ENCODE assay signal across 21 cellular contexts in the genomic region with DNA sequence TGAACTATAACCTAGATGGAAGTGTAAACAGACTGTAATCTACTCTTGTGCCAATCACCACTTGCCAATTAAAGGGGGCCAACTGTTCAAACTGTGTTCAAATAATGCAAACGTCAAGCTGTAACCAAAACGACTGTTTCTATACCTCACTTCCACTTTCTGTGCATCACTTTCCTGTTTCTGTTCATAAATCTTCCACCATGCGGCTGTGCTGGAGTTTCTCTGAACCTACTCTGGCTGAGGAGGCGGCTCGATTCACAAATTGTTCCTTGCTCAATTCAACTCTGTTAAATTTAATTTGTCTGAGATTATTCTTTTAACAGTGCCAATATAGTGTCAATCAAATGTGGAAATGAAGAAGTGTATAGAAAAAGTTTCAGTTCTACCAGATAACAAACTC.
A peak's percentile ranks its signal among the peaks of the same experiment; 100 is the strongest.
DNase-seq lines count a peak whose midpoint lies in the region; ATAC-seq and TF ChIP-seq lines count a peak whose summit lies in the region.
"Had no signal": no experiment of that assay in that cellular context is flagged by ENCODE, and none has a peak within 500 bp of the region (broad histone marks: within the 10 kb centered on the region; RNA-seq: fewer than 3 reads in every experiment).

No MANE protein-coding gene starts in this region.

- CTCF ChIA-PET in activated CD8-positive, alpha-beta T cell treated with anti-CD3 and anti-CD28 coated beads for 36 hours (lab: Charles Lee): interaction anchor here (1.0 kb wide), 1 partner anchor 18 kb away, joined by 3 read pairs; no protein-coding TSS in a partner anchor
- CTCF ChIA-PET in activated CD8-positive, alpha-beta T cell treated with anti-CD3 and anti-CD28 coated beads, Interleukin-2, amount 10 ng/mL, durations not matched to agents 7 days and 5 days (lab: Charles Lee): no interaction called here
- CTCF ChIA-PET in activated B cell treated with CpG ODN at 0.5 μM for 24 hours (lab: Charles Lee): no interaction called here

- H3K36me3 ChIP-seq in gastrocnemius medialis (no peaks in the 10 kb centered on the region), lower lobe of right lung (no peaks in the 10 kb centered on the region)
- H3K36me3 ChIP-seq: BE2C had no signal

- TF ChIP-seq CTCF in activated CD8-positive, alpha-beta T cell treated with anti-CD3 and anti-CD28 coated beads for 36 hours (IDR thresholded peaks at IDR 0.05): no peak
- no peak for TF ChIP-seq CTCF in activated B cell treated with CpG ODN at 0.5 μM for 24 hours (IDR thresholded peaks at IDR 0.05)
- TF ChIP-seq CTCF in gastrocnemius medialis (IDR thresholded peaks at IDR 0.05 in 4 of 5, conservative IDR thresholded peaks at IDR 0.05 in 1 of 5): no peak
- no peak for TF ChIP-seq CTCF in lower lobe of right lung (IDR thresholded peaks at IDR 0.05)

- H3K4me3 ChIP-seq in gastrocnemius medialis (no peak overlapping the region), lower lobe of right lung (no peak overlapping the region)
- H3K4me3 ChIP-seq: GM12878, GM23248, SK-N-MC had no signal

- intact Hi-C loops in activated CD8-positive, alpha-beta T cell treated with anti-CD3 and anti-CD28 coated beads for 36 hours (cut with micrococcal nuclease): no loop called here
- intact Hi-C loops in activated B cell treated with CpG ODN at 0.5 μM for 24 hours (cut with micrococcal nuclease): no loop called here
- intact Hi-C loops in gastrocnemius medialis (cut with DNase I; ENCODE audit: low total_unique reads): no loop called here
- intact Hi-C loops in lower lobe of right lung (cut with DNase I): no loop called here

- H3K4me1 ChIP-seq in gastrocnemius medialis: no peaks in the 10 kb centered on the region
- no peaks in the 10 kb centered on the region for H3K4me1 ChIP-seq in lower lobe of right lung
- H3K4me1 ChIP-seq: BE2C had no signal

- H3K36me3 Mint-ChIP-seq in activated CD8-positive, alpha-beta T cell treated with anti-CD3 and anti-CD28 coated beads for 36 hours (ENCODE audit: low read depth): peaks cover 2% of the 10 kb centered on the region
- no peaks in the 10 kb centered on the region for H3K36me3 Mint-ChIP-seq in activated CD8-positive, alpha-beta T cell treated with anti-CD3 and anti-CD28 coated beads, Interleukin-2, amount 10 ng/mL, durations not matched to agents 7 days and 5 days (ENCODE audit: low read depth)
- H3K36me3 Mint-ChIP-seq in activated B cell treated with CpG ODN at 0.5 μM for 24 hours (ENCODE audit: low read depth): peaks cover 2% of the 10 kb centered on the region
- H3K36me3 Mint-ChIP-seq in stimulated activated naive B cell treated with anti-CD40 and anti-IgM and Interleukin-4, amounts not matched to agents 10 μg/mL and 1 μg/mL and 100 μg/mL, for 72 hours: peaks cover 6 to 15% of the 10 kb centered on the region in 2 donors
- H3K36me3 Mint-ChIP-seq: CD4-positive, CD25-positive, alpha-beta regulatory T cell had no signal

- peaks cover 4% of the 10 kb centered on the region for H3K27me3 Mint-ChIP-seq in activated CD8-positive, alpha-beta T cell treated with anti-CD3 and anti-CD28 coated beads for 36 hours
- peaks cover 7% of the 10 kb centered on the region for H3K27me3 Mint-ChIP-seq in activated CD8-positive, alpha-beta T cell treated with anti-CD3 and anti-CD28 coated beads, Interleukin-2, amount 10 ng/mL, durations not matched to agents 7 days and 5 days (ENCODE audit: low read depth)
- peaks cover 15% of the 10 kb centered on the region for H3K27me3 Mint-ChIP-seq in activated B cell treated with CpG ODN at 0.5 μM for 24 hours
- H3K27me3 Mint-ChIP-seq in stimulated activated naive B cell treated with anti-CD40 and anti-IgM and Interleukin-4, amounts not matched to agents 10 μg/mL and 1 μg/mL and 100 μg/mL, for 72 hours: peaks cover 6 to 15% of the 10 kb centered on the region in 2 donors

- no peak for ATAC-seq in activated CD8-positive, alpha-beta T cell treated with anti-CD3 and anti-CD28 coated beads for 36 hours
- ATAC-seq in activated CD8-positive, alpha-beta T cell treated with anti-CD3 and anti-CD28 coated beads, Interleukin-2, amount 10 ng/mL, durations not matched to agents 7 days and 5 days: no peak
- ATAC-seq in activated B cell treated with CpG ODN at 0.5 μM for 24 hours (ENCODE audit: low read depth): no peak
- peak; percentile 71 to 82 for ATAC-seq in stimulated activated naive B cell treated with anti-CD40 and anti-IgM and Interleukin-4, amounts not matched to agents 10 μg/mL and 1 μg/mL and 100 μg/mL, for 72 hours (replicated peaks)
- ATAC-seq in gastrocnemius medialis: no peak
- no peak for ATAC-seq in lower lobe of right lung
- ATAC-seq: GM12878, Right ventricle myocardium inferior had no signal

- H3K9me3 Mint-ChIP-seq in activated CD8-positive, alpha-beta T cell treated with anti-CD3 and anti-CD28 coated beads for 36 hours: peaks cover 20% of the 10 kb centered on the region
- peaks cover 15% of the 10 kb centered on the region for H3K9me3 Mint-ChIP-seq in activated CD8-positive, alpha-beta T cell treated with anti-CD3 and anti-CD28 coated beads, Interleukin-2, amount 10 ng/mL, durations not matched to agents 7 days and 5 days (ENCODE audit: insufficient read depth)
- H3K9me3 Mint-ChIP-seq in activated B cell treated with CpG ODN at 0.5 μM for 24 hours: peaks cover 23% of the 10 kb centered on the region
- peaks cover 22 to 26% of the 10 kb centered on the region in 2 donors for H3K9me3 Mint-ChIP-seq in stimulated activated naive B cell treated with anti-CD40 and anti-IgM and Interleukin-4, amounts not matched to agents 10 μg/mL and 1 μg/mL and 100 μg/mL, for 72 hours

- POLR2A ChIA-PET in activated CD8-positive, alpha-beta T cell treated with anti-CD3 and anti-CD28 coated beads for 36 hours (lab: Charles Lee): no interaction called here
- POLR2A ChIA-PET in activated CD8-positive, alpha-beta T cell treated with anti-CD3 and anti-CD28 coated beads, Interleukin-2, amount 10 ng/mL, durations not matched to agents 7 days and 5 days (lab: Charles Lee): no interaction called here
- POLR2A ChIA-PET in activated B cell treated with CpG ODN at 0.5 μM for 24 hours (lab: Charles Lee): no interaction called here

- H3K9me3 ChIP-seq in gastrocnemius medialis: no peaks in the 10 kb centered on the region
- no peaks in the 10 kb centered on the region for H3K9me3 ChIP-seq in lower lobe of right lung
- H3K9me3 ChIP-seq: BE2C, Caco-2 had no signal

- H3K27me3 ChIP-seq in gastrocnemius medialis (no peaks in the 10 kb centered on the region), lower lobe of right lung (ENCODE audit: low read depth) (no peaks in the 10 kb centered on the region)
- H3K27me3 ChIP-seq: BE2C had no signal

- peak; percentile 12 for DNase-seq in activated CD8-positive, alpha-beta T cell treated with anti-CD3 and anti-CD28 coated beads for 36 hours
- no peak for DNase-seq in activated CD8-positive, alpha-beta T cell treated with anti-CD3 and anti-CD28 coated beads, Interleukin-2, amount 10 ng/mL, durations not matched to agents 7 days and 5 days
- DNase-seq in NOMO-1 treated with DMSO at 0.1 percent for 48 hours (lab: John Stamatoyannopoulos, UW; ENCODE audit: unreplicated experiment): peak; percentile 91
- no peak for DNase-seq in activated B cell treated with CpG ODN at 0.5 μM for 24 hours
- no peak for DNase-seq in stimulated activated naive B cell treated with anti-CD40 and anti-IgM and Interleukin-4, amounts not matched to agents 10 μg/mL and 1 μg/mL and 100 μg/mL, for 72 hours
- no peak for DNase-seq in gastrocnemius medialis
- DNase-seq in medulla oblongata (ENCODE audit: extremely low spot score): no peak
- DNase-seq in lower lobe of right lung: no peak
- DNase-seq: BE2C; Caco-2; CD4-positive, CD25-positive, alpha-beta regulatory T cell; DMS153; GM23248; HCEC 1CT; IMR-90; NCI-H1436; NCI-H1930; NCI-H526 treated with DMSO at 0.1 percent for 48 hours had no signal

- H3K27ac Mint-ChIP-seq in activated CD8-positive, alpha-beta T cell treated with anti-CD3 and anti-CD28 coated beads for 36 hours: no peak overlapping the region
- H3K27ac Mint-ChIP-seq in activated CD8-positive, alpha-beta T cell treated with anti-CD3 and anti-CD28 coated beads, Interleukin-2, amount 10 ng/mL, durations not matched to agents 7 days and 5 days: no peak overlapping the region
- peak overlapping the region; percentile 13 for H3K27ac Mint-ChIP-seq in activated B cell treated with CpG ODN at 0.5 μM for 24 hours
- no peak overlapping the region for H3K27ac Mint-ChIP-seq in stimulated activated naive B cell treated with anti-CD40 and anti-IgM and Interleukin-4, amounts not matched to agents 10 μg/mL and 1 μg/mL and 100 μg/mL, for 72 hours

- in situ Hi-C loops in gastrocnemius medialis (cut with MboI; ENCODE audit: low sequenced_read_pairs in 4 of 4): no loop called here

- TF ChIP-seq POLR2A in gastrocnemius medialis (IDR thresholded peaks at IDR 0.05): no peak

- no peak overlapping the region for H3K4me3 Mint-ChIP-seq in activated CD8-positive, alpha-beta T cell treated with anti-CD3 and anti-CD28 coated beads for 36 hours
- no peak overlapping the region for H3K4me3 Mint-ChIP-seq in activated CD8-positive, alpha-beta T cell treated with anti-CD3 and anti-CD28 coated beads, Interleukin-2, amount 10 ng/mL, durations not matched to agents 7 days and 5 days
- H3K4me3 Mint-ChIP-seq in activated B cell treated with CpG ODN at 0.5 μM for 24 hours: no peak overlapping the region
- H3K4me3 Mint-ChIP-seq in stimulated activated naive B cell treated with anti-CD40 and anti-IgM and Interleukin-4, amounts not matched to agents 10 μg/mL and 1 μg/mL and 100 μg/mL, for 72 hours: peak overlapping the region in 1 of 2 donors; percentile 23
- H3K4me3 Mint-ChIP-seq: CD4-positive, CD25-positive, alpha-beta regulatory T cell had no signal

- H3K27ac ChIP-seq in gastrocnemius medialis (no peak overlapping the region), lower lobe of right lung (no peak overlapping the region)
- H3K27ac ChIP-seq: GM23248, SK-N-MC had no signal

- peaks cover 3% of the 10 kb centered on the region for H3K4me1 Mint-ChIP-seq in activated CD8-positive, alpha-beta T cell treated with anti-CD3 and anti-CD28 coated beads for 36 hours (ENCODE audit: low read depth)
- H3K4me1 Mint-ChIP-seq in activated CD8-positive, alpha-beta T cell treated with anti-CD3 and anti-CD28 coated beads, Interleukin-2, amount 10 ng/mL, durations not matched to agents 7 days and 5 days (ENCODE audit: low read depth): no peaks in the 10 kb centered on the region
- peaks cover 5% of the 10 kb centered on the region for H3K4me1 Mint-ChIP-seq in activated B cell treated with CpG ODN at 0.5 μM for 24 hours
- peaks cover 4 to 12% of the 10 kb centered on the region in 2 donors for H3K4me1 Mint-ChIP-seq in stimulated activated naive B cell treated with anti-CD40 and anti-IgM and Interleukin-4, amounts not matched to agents 10 μg/mL and 1 μg/mL and 100 μg/mL, for 72 hours
- H3K4me1 Mint-ChIP-seq: CD4-positive, CD25-positive, alpha-beta regulatory T cell had no signal

Comparison
In these comparisons a context has a peak if more than half of its experiments do, and no peak if none do; other contexts are left out.
1. DNase-seq: peak in activated CD8-positive, alpha-beta T cell treated with anti-CD3 and anti-CD28 coated beads for 36 hours (single experiment) and NOMO-1 treated with DMSO at 0.1 percent for 48 hours (single experiment); none in activated CD8-positive, alpha-beta T cell treated with anti-CD3 and anti-CD28 coated beads, Interleukin-2, amount 10 ng/mL, durations not matched to agents 7 days and 5 days (single experiment), activated B cell treated with CpG ODN at 0.5 μM for 24 hours (single experiment), stimulated activated naive B cell treated with anti-CD40 and anti-IgM and Interleukin-4, amounts not matched to agents 10 μg/mL and 1 μg/mL and 100 μg/mL, for 72 hours (single experiment), gastrocnemius medialis (0 of 2), medulla oblongata (single experiment) and lower lobe of right lung (single experiment).
2. ATAC-seq: peak in stimulated activated naive B cell treated with anti-CD40 and anti-IgM and Interleukin-4, amounts not matched to agents 10 μg/mL and 1 μg/mL and 100 μg/mL, for 72 hours (2 of 2); none in activated CD8-positive, alpha-beta T cell treated with anti-CD3 and anti-CD28 coated beads for 36 hours (single experiment), activated CD8-positive, alpha-beta T cell treated with anti-CD3 and anti-CD28 coated beads, Interleukin-2, amount 10 ng/mL, durations not matched to agents 7 days and 5 days (single experiment), activated B cell treated with CpG ODN at 0.5 μM for 24 hours (single experiment), gastrocnemius medialis (0 of 2) and lower lobe of right lung (0 of 2).